Comparison of ENCODE assay signal across 8 cellular contexts in the genomic region with DNA sequence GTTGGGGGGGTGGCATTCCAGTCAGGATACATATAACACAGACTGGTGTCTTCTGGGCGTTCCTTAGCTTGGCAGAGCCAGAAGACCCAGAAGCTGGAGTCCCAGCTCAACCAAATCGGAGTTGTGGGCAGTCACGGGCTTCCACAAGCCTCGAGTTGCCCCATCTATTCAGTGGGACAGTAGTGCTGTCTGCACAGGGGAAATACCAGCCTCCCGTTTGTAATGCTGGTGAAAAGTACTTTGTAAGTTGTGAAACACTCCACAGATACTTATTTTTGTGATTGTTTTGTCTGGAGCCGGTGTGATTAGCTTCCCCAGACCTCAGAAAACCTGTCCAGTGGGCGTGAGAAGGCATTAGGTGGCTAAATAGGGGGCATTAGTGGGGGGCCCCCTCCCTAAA. TPM values are rescaled to one million over a fixed set of nuclear protein-coding genes. Genes with fewer than 3 reads are reported as not detected.
DNase-seq lines count a peak whose midpoint lies in the region; ATAC-seq, FAIRE-seq and TF ChIP-seq lines count a peak whose summit lies in the region.

No MANE protein-coding gene starts in this region.

- POLR2A ChIA-PET in AG04450 (lab: Yijun Ruan, JAX): interaction anchor here (0.7 kb wide), 1 partner anchor 413 kb away, joined by 9 read pairs; no protein-coding TSS in a partner anchor
- POLR2A ChIA-PET in activated CD4-positive, alpha-beta memory T cell treated with anti-CD3 and anti-CD28 coated beads, Interleukin-2, amount 10 ng/mL, durations not matched to agents 7 days and 5 days (lab: Charles Lee): interaction anchor here (12.2 kb wide), 1 partner anchor 12 kb away, joined by 143 read pairs; a partner anchor contains a TSS

- WGBS in mesodermal cell (ENCODE audit: insufficient coverage in 2 of 2), 2 experiments: 80 to 87% methylated on average over 4 to 6 of the region's 7 CpGs

- H3K9me3 Mint-ChIP-seq in activated CD4-positive, alpha-beta memory T cell treated with anti-CD3 and anti-CD28 coated beads, Interleukin-2, amount 10 ng/mL, durations not matched to agents 7 days and 5 days: no peaks in the 10 kb centered on the region

- peak overlapping the region; percentile 67 for H3K4me3 Mint-ChIP-seq in activated CD4-positive, alpha-beta memory T cell treated with anti-CD3 and anti-CD28 coated beads, Interleukin-2, amount 10 ng/mL, durations not matched to agents 7 days and 5 days

- no peaks in the 10 kb centered on the region for H3K27me3 ChIP-seq in AG04450 (ENCODE audit: control insufficient read depth, insufficient read depth, low read length)

- H3K27ac Mint-ChIP-seq in activated CD4-positive, alpha-beta memory T cell treated with anti-CD3 and anti-CD28 coated beads, Interleukin-2, amount 10 ng/mL, durations not matched to agents 7 days and 5 days: peak overlapping the region; percentile 81

- H3K4me1 ChIP-seq in mesodermal cell (ENCODE audit: control insufficient read depth, insufficient read depth, low read length, poor library complexity, severe bottlenecking): peaks cover 45% of the 10 kb centered on the region

- no peak for DNase-seq in AG04450 (ENCODE audit: low read depth, low spot score)
- no peak for DNase-seq in activated CD4-positive, alpha-beta memory T cell treated with anti-CD3 and anti-CD28 coated beads, Interleukin-2, amount 10 ng/mL, durations not matched to agents 7 days and 5 days
- DNase-seq in GOT3 (lab: John Stamatoyannopoulos, UW): no peak
- DNase-seq in NCI-H69 (lab: John Stamatoyannopoulos, UW): no peak
- no peak for DNase-seq in H54 (ENCODE audit: insufficient read length, low spot score)

- no peak for TF ChIP-seq CTCF in AG04450 (IDR thresholded peaks at IDR 0.05; ENCODE audit: low read depth, low read length)

- FAIRE-seq in H54 (lab: Jason Lieb, UNC): no peak

- H3K4me1 Mint-ChIP-seq in activated CD4-positive, alpha-beta memory T cell treated with anti-CD3 and anti-CD28 coated beads, Interleukin-2, amount 10 ng/mL, durations not matched to agents 7 days and 5 days: peaks cover 52% of the 10 kb centered on the region

- 0 out of 2 replicates have a peak overlapping the region, but pooled peaks have one; percentile 27 for H3K4me3 ChIP-seq in AG04450 (ENCODE audit: low read depth, low read length)
- no peak overlapping the region for H3K4me3 ChIP-seq in mesodermal cell (ENCODE audit: extremely low read depth, insufficient read depth, low read length, poor library complexity, severe bottlenecking)

- peaks cover 18% of the 10 kb centered on the region for H3K36me3 ChIP-seq in mesodermal cell (ENCODE audit: control insufficient read depth, insufficient read depth, low read length)

- peak; percentile 17 for ATAC-seq in GM21723 (IDR thresholded peaks at IDR 0.05; ENCODE audit: unreplicated experiment)
- ATAC-seq in GM19035 (IDR thresholded peaks at IDR 0.05; ENCODE audit: unreplicated experiment): no peak

- no peaks in the 10 kb centered on the region for H3K9me3 ChIP-seq in AG04450 (ENCODE audit: control insufficient read depth, insufficient read depth, low read length)
- H3K9me3 ChIP-seq in mesodermal cell (ENCODE audit: control insufficient read depth, low read length): no peaks in the 10 kb centered on the region

- peaks cover 13% of the 10 kb centered on the region for H3K36me3 Mint-ChIP-seq in activated CD4-positive, alpha-beta memory T cell treated with anti-CD3 and anti-CD28 coated beads, Interleukin-2, amount 10 ng/mL, durations not matched to agents 7 days and 5 days (ENCODE audit: low read depth)

- CTCF ChIA-PET in AG04450 (lab: Charles Lee): interaction anchor here (0.9 to 3.7 kb wide), 5 partner anchors 8 to 178 kb away, joined by 3 to 26 read pairs (median 5); a partner anchor contains a TSS
- CTCF ChIA-PET in activated CD4-positive, alpha-beta memory T cell treated with anti-CD3 and anti-CD28 coated beads, Interleukin-2, amount 10 ng/mL, durations not matched to agents 7 days and 5 days (lab: Charles Lee): interaction anchor here (0.6 to 12.2 kb wide), 6 partner anchors 9 to 169 kb away, joined by 3 to 210 read pairs (median 4); a partner anchor contains a TSS

- TF ChIP-seq POLR2A in H54 (IDR thresholded peaks at IDR 0.05; ENCODE audit: low read depth, low read length): no peak

- no peaks in the 10 kb centered on the region for H3K27me3 Mint-ChIP-seq in activated CD4-positive, alpha-beta memory T cell treated with anti-CD3 and anti-CD28 coated beads, Interleukin-2, amount 10 ng/mL, durations not matched to agents 7 days and 5 days

- H3K27ac ChIP-seq in AG04450 (ENCODE audit: low read depth, low read length) (peak overlapping the region; percentile 78), mesodermal cell (ENCODE audit: low read depth, low read length, severe bottlenecking) (peak overlapping the region; percentile 74)

RNA-seq across cellular contexts. Expression of a gene that starts 13.6 kb away (rescaled TPM):
- polyA plus RNA-seq in AG04450 (2011; rRNA removed): 15.8 and 23.2 TPM in 2 replicates
- polyA minus RNA-seq in AG04450 (2011; rRNA and poly(A)+ RNA removed): 28.1 and 32.6 TPM in 2 replicates
- 100 to 1,000 TPM; 141 to 143 TPM for total RNA-seq in activated CD4-positive, alpha-beta memory T cell treated with anti-CD3 and anti-CD28 coated beads, Interleukin-2, amount 10 ng/mL, durations not matched to agents 7 days and 5 days
- 58.8 TPM for polyA plus RNA-seq in mesodermal cell (2013, experiment 1 of 2)
- polyA plus RNA-seq in mesodermal cell (2013, experiment 2 of 2): 45.7 TPM

RNA-seq across cellular contexts. Expression of a gene that starts 20.6 kb away (rescaled TPM):
- 445 and 578 TPM in 2 replicates for polyA plus RNA-seq in AG04450 (2011; rRNA removed)
- polyA minus RNA-seq in AG04450 (2011; rRNA and poly(A)+ RNA removed): 66.6 and 91.2 TPM in 2 replicates
- 1 to 10 TPM; 3.5 to 4.1 TPM for total RNA-seq in activated CD4-positive, alpha-beta memory T cell treated with anti-CD3 and anti-CD28 coated beads, Interleukin-2, amount 10 ng/mL, durations not matched to agents 7 days and 5 days
- polyA plus RNA-seq in mesodermal cell (2013, experiment 1 of 2): 1,793 TPM
- polyA plus RNA-seq in mesodermal cell (2013, experiment 2 of 2): 1,702 TPM

RNA-seq across cellular contexts. Expression of a gene that starts 30.7 kb away (rescaled TPM):
- 0.11 TPM in 1 of 2 replicates, not detected in the other for polyA plus RNA-seq in AG04450 (2011; rRNA removed)
- polyA minus RNA-seq in AG04450 (2011; rRNA and poly(A)+ RNA removed): not detected in 2 replicates
- under 1 TPM; 0.30 to 0.38 TPM for total RNA-seq in activated CD4-positive, alpha-beta memory T cell treated with anti-CD3 and anti-CD28 coated beads, Interleukin-2, amount 10 ng/mL, durations not matched to agents 7 days and 5 days
- polyA plus RNA-seq in mesodermal cell (2013, experiment 1 of 2): not detected
- polyA plus RNA-seq in mesodermal cell (2013, experiment 2 of 2): 0.56 TPM
